Comparison of ENCODE assay signal across 9 cellular contexts in the genomic region with DNA sequence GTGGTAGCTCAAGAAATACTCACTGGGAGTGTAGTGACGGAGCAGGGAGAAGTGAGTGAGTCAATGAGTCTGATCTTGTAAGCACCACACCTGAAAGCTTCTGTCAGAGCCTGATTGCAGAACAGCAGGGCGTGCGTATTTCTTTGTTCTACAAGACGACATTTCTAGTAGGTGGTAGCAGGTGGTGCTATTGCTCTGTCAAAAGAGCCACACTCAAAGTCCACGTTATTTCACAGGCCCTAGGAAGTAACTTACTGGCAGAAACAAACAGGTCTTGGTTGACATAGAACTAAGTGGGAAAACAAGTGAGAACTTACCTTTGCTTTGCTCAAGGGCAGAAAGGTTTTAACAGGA. TPM values are rescaled to one million over a fixed set of nuclear protein-coding genes. Genes with fewer than 3 reads are reported as not detected.
DNase-seq lines count a peak whose midpoint lies in the region; ATAC-seq and TF ChIP-seq lines count a peak whose summit lies in the region.
"Had no signal": no experiment of that assay in that cellular context is flagged by ENCODE, and none has a peak within 500 bp of the region (broad histone marks: within the 10 kb centered on the region; RNA-seq: fewer than 3 reads in every experiment).

No MANE protein-coding gene starts in this region.

- H3K27ac ChIP-seq in endodermal cell (ENCODE audit: low read depth, low read length) = no peak overlapping the region
- no peak overlapping the region for H3K27ac ChIP-seq in CD4-positive, alpha-beta T cell (ENCODE audit: low read depth, low read length)

- 17 to 29% methylated on average over 4 to 5 of the region's 5 CpGs for WGBS in endodermal cell (ENCODE audit: insufficient coverage in 1 of 2, insufficient read length in 1 of 2), 2 experiments

- no peak overlapping the region for H3K4me3 Mint-ChIP-seq in endodermal cell
- no peak overlapping the region for H3K4me3 Mint-ChIP-seq in osteocyte (ENCODE audit: unreplicated experiment)
- H3K4me3 Mint-ChIP-seq in CD4-positive, alpha-beta T cell = no peak overlapping the region
- no peak overlapping the region for H3K4me3 Mint-ChIP-seq in activated T-cell treated with anti-CD3 and anti-CD28 coated beads, Interleukin-2, amount 50 U/mL, for 24 hours
- H3K4me3 Mint-ChIP-seq: activated naive CD4-positive, alpha-beta T cell treated with anti-CD3 and anti-CD28 coated beads, Interleukin-2, amount 50 U/mL, for 24 hours had no signal

- H3K9me3 Mint-ChIP-seq in endodermal cell (no peaks in the 10 kb centered on the region), osteocyte (ENCODE audit: unreplicated experiment) (no peaks in the 10 kb centered on the region)
- no peaks in the 10 kb centered on the region for H3K9me3 Mint-ChIP-seq in CD4-positive, alpha-beta T cell
- H3K9me3 Mint-ChIP-seq in activated T-cell treated with anti-CD3 and anti-CD28 coated beads, Interleukin-2, amount 50 U/mL, for 24 hours = no peaks in the 10 kb centered on the region
- H3K9me3 Mint-ChIP-seq: activated naive CD4-positive, alpha-beta T cell treated with anti-CD3 and anti-CD28 coated beads, Interleukin-2, amount 50 U/mL, for 24 hours had no signal

- H3K4me1 ChIP-seq in endodermal cell (ENCODE audit: control insufficient read depth, insufficient read depth, low read length) = peaks cover 4% of the 10 kb centered on the region

- DNase-seq in NCI-H1417 (lab: John Stamatoyannopoulos, UW) (peak in 2 of 3 experiments; percentile 31 to 68), NCI-H1417 treated with DMSO at 0.1 percent for 48 hours (lab: John Stamatoyannopoulos, UW) (no peak), NCI-H748 (lab: John Stamatoyannopoulos, UW; ENCODE audit: unreplicated experiment) (peak; percentile 55), endodermal cell (peak; percentile 88), osteocyte (ENCODE audit: extremely low spot score, unreplicated experiment) (no peak), activated gamma-delta T cell (lab: John Stamatoyannopoulos, UW) (no peak)
- DNase-seq in CD4-positive, alpha-beta T cell = no peak
- DNase-seq in activated T-cell treated with anti-CD3 and anti-CD28 coated beads, Interleukin-2, amount 50 U/mL, for 24 hours = no peak

- H3K36me3 Mint-ChIP-seq in endodermal cell (ENCODE audit: low read depth) (no peaks in the 10 kb centered on the region), osteocyte (ENCODE audit: unreplicated experiment) (no peaks in the 10 kb centered on the region)
- no peaks in the 10 kb centered on the region for H3K36me3 Mint-ChIP-seq in CD4-positive, alpha-beta T cell (ENCODE audit: low read depth)
- H3K36me3 Mint-ChIP-seq in activated T-cell treated with anti-CD3 and anti-CD28 coated beads, Interleukin-2, amount 50 U/mL, for 24 hours (ENCODE audit: low read depth) = no peaks in the 10 kb centered on the region
- H3K36me3 Mint-ChIP-seq: activated naive CD4-positive, alpha-beta T cell treated with anti-CD3 and anti-CD28 coated beads, Interleukin-2, amount 50 U/mL, for 24 hours had no signal

- H3K9ac ChIP-seq in endodermal cell (ENCODE audit: extremely low read depth, low read length, poor library complexity, severe bottlenecking) = no peak overlapping the region

- no peaks in the 10 kb centered on the region for H3K36me3 ChIP-seq in endodermal cell (ENCODE audit: control insufficient read depth, insufficient read depth, low read length)

- H3K4me1 Mint-ChIP-seq in endodermal cell (peaks cover 38% of the 10 kb centered on the region), osteocyte (ENCODE audit: unreplicated experiment) (peaks cover 19% of the 10 kb centered on the region)
- H3K4me1 Mint-ChIP-seq in CD4-positive, alpha-beta T cell (ENCODE audit: low read depth) = peaks cover 10% of the 10 kb centered on the region
- peaks cover 4% of the 10 kb centered on the region for H3K4me1 Mint-ChIP-seq in activated T-cell treated with anti-CD3 and anti-CD28 coated beads, Interleukin-2, amount 50 U/mL, for 24 hours (ENCODE audit: low read depth)
- H3K4me1 Mint-ChIP-seq: activated naive CD4-positive, alpha-beta T cell treated with anti-CD3 and anti-CD28 coated beads, Interleukin-2, amount 50 U/mL, for 24 hours had no signal

- no peak overlapping the region for H3K4me3 ChIP-seq in endodermal cell (ENCODE audit: low read length)

- H3K27ac Mint-ChIP-seq in endodermal cell (peak overlapping the region; percentile 50), osteocyte (ENCODE audit: unreplicated experiment) (no peak overlapping the region)
- H3K27ac Mint-ChIP-seq in CD4-positive, alpha-beta T cell = no peak overlapping the region
- no peak overlapping the region for H3K27ac Mint-ChIP-seq in activated T-cell treated with anti-CD3 and anti-CD28 coated beads, Interleukin-2, amount 50 U/mL, for 24 hours
- H3K27ac Mint-ChIP-seq: activated naive CD4-positive, alpha-beta T cell treated with anti-CD3 and anti-CD28 coated beads, Interleukin-2, amount 50 U/mL, for 24 hours had no signal

- POLR2A ChIA-PET in CD4-positive, alpha-beta T cell (lab: Charles Lee) = no interaction called here

- intact Hi-C loops in CD4-positive, alpha-beta T cell (cut with DNase I, micrococcal nuclease) = no loop called here

- no peaks in the 10 kb centered on the region for H3K9me3 ChIP-seq in endodermal cell (ENCODE audit: control insufficient read depth, low read length)
- no peaks in the 10 kb centered on the region for H3K9me3 ChIP-seq in CD4-positive, alpha-beta T cell (ENCODE audit: control insufficient read depth, low read length)

- no peak for ATAC-seq in CD4-positive, alpha-beta T cell (ENCODE audit: poor library complexity)

- H3K27me3 Mint-ChIP-seq in endodermal cell (ENCODE audit: insufficient read depth) = peaks cover 2% of the 10 kb centered on the region
- H3K27me3 Mint-ChIP-seq in osteocyte (ENCODE audit: unreplicated experiment) = no peaks in the 10 kb centered on the region
- H3K27me3 Mint-ChIP-seq in CD4-positive, alpha-beta T cell = peaks cover 7% of the 10 kb centered on the region
- peaks cover 8% of the 10 kb centered on the region for H3K27me3 Mint-ChIP-seq in activated T-cell treated with anti-CD3 and anti-CD28 coated beads, Interleukin-2, amount 50 U/mL, for 24 hours

- TF ChIP-seq CTCF in endodermal cell (conservative IDR thresholded peaks at IDR 0.05) (peak; percentile 73), osteocyte (IDR thresholded peaks at IDR 0.05) (peak; percentile 17)
- TF ChIP-seq CTCF in CD4-positive, alpha-beta T cell (IDR thresholded peaks at IDR 0.05) = no peak

- no peaks in the 10 kb centered on the region for H3K27me3 ChIP-seq in endodermal cell (ENCODE audit: control insufficient read depth, insufficient read depth, low read length, poor library complexity, severe bottlenecking)
- H3K27me3 ChIP-seq in CD4-positive, alpha-beta T cell (ENCODE audit: control insufficient read depth, insufficient read depth, low read length) = peaks cover 16% of the 10 kb centered on the region

- CTCF ChIA-PET in CD4-positive, alpha-beta T cell (lab: Charles Lee) = no interaction called here

RNA-seq across cellular contexts. Expression of a gene that starts 46.4 kb away (rescaled TPM):
- 10 to 100 TPM in 1 of 2 donors, 1 to 10 TPM in 1; 9.1 to 18.5 TPM for total RNA-seq in endodermal cell
- 43.0 TPM for polyA plus RNA-seq in endodermal cell (2013, experiment 1 of 2)
- polyA plus RNA-seq in endodermal cell (2013, experiment 2 of 2) = 53.3 TPM
- 51.0 and 51.7 TPM in 2 replicates for total RNA-seq in osteocyte
- 10 to 100 TPM; 19.6 to 20.3 TPM for total RNA-seq in CD4-positive, alpha-beta T cell

Comparison
In these comparisons a context has a peak if more than half of its experiments do, and no peak if none do; other contexts are left out.
1. DNase-seq: peak in NCI-H1417 (2 of 3), NCI-H748 (single experiment) and endodermal cell (single experiment); none in NCI-H1417 treated with DMSO at 0.1 percent for 48 hours (single experiment), osteocyte (single experiment), CD4-positive, alpha-beta T cell (0 of 10), activated T-cell treated with anti-CD3 and anti-CD28 coated beads, Interleukin-2, amount 50 U/mL, for 24 hours (single experiment) and activated gamma-delta T cell (single experiment).